In genomic region chr2:127386246-127386645, GRCh38 we compare ENCODE assay signal across 1 cellular context.
TF ChIP-seq lines count a peak whose summit lies in the region.

No MANE protein-coding gene starts in this region.

TF ChIP-seq in HepG2, 621 proteins besides CTCF, POLR2A, EP300 and RAD21 (continued from another document and continues in another):
- TF ChIP-seq, protein P1, sequence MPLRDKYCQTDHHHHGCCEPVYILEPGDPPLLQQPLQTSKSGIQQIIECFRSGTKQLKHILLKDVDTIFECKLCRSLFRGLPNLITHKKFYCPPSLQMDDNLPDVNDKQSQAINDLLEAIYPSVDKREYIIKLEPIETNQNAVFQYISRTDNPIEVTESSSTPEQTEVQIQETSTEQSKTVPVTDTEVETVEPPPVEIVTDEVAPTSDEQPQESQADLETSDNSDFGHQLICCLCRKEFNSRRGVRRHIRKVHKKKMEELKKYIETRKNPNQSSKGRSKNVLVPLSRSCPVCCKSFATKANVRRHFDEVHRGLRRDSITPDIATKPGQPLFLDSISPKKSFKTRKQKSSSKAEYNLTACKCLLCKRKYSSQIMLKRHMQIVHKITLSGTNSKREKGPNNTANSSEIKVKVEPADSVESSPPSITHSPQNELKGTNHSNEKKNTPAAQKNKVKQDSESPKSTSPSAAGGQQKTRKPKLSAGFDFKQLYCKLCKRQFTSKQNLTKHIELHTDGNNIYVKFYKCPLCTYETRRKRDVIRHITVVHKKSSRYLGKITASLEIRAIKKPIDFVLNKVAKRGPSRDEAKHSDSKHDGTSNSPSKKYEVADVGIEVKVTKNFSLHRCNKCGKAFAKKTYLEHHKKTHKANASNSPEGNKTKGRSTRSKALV (CRISPR knock-in tag; IDR thresholded peaks at IDR 0.05), result no peak
- no peak for TF ChIP-seq CENPT (CRISPR knock-in tag; IDR thresholded peaks at IDR 0.05; ENCODE audit: low read depth)
- TF ChIP-seq PHF8 (CRISPR knock-in tag; IDR thresholded peaks at IDR 0.05), result no peak
- TF ChIP-seq ZNF318 (CRISPR knock-in tag; IDR thresholded peaks at IDR 0.05), result no peak
- TF ChIP-seq HHEX (CRISPR knock-in tag; IDR thresholded peaks at IDR 0.05), result no peak
- no peak for TF ChIP-seq ZNF569 (CRISPR knock-in tag; IDR thresholded peaks at IDR 0.05; ENCODE audit: borderline replicate concordance)
- no peak for TF ChIP-seq ZNF34 (CRISPR knock-in tag; IDR thresholded peaks at IDR 0.05; ENCODE audit: borderline replicate concordance)
- TF ChIP-seq ZNF780A (CRISPR knock-in tag; IDR thresholded peaks at IDR 0.05), result no peak
- peak; percentile 40 for TF ChIP-seq ARID5B (CRISPR knock-in tag; IDR thresholded peaks at IDR 0.05)
- TF ChIP-seq ZMYM2 (CRISPR knock-in tag; IDR thresholded peaks at IDR 0.05), result no peak
- no peak for TF ChIP-seq NR2F1 (CRISPR knock-in tag; IDR thresholded peaks at IDR 0.05)
- no peak for TF ChIP-seq CHD4 (IDR thresholded peaks at IDR 0.05; ENCODE audit: borderline replicate concordance, low read length)
- no peak for TF ChIP-seq ELF1 (CRISPR knock-in tag; IDR thresholded peaks at IDR 0.05)
- TF ChIP-seq CREB3 (CRISPR knock-in tag; IDR thresholded peaks at IDR 0.05), result no peak
- TF ChIP-seq ATAD3A (CRISPR knock-in tag; IDR thresholded peaks at IDR 0.05), result no peak
- TF ChIP-seq ZNF468 (CRISPR knock-in tag; IDR thresholded peaks at IDR 0.05), result no peak
- TF ChIP-seq, protein P2, sequence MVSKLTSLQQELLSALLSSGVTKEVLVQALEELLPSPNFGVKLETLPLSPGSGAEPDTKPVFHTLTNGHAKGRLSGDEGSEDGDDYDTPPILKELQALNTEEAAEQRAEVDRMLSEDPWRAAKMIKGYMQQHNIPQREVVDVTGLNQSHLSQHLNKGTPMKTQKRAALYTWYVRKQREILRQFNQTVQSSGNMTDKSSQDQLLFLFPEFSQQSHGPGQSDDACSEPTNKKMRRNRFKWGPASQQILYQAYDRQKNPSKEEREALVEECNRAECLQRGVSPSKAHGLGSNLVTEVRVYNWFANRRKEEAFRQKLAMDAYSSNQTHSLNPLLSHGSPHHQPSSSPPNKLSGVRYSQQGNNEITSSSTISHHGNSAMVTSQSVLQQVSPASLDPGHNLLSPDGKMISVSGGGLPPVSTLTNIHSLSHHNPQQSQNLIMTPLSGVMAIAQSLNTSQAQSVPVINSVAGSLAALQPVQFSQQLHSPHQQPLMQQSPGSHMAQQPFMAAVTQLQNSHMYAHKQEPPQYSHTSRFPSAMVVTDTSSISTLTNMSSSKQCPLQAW (CRISPR knock-in tag; IDR thresholded peaks at IDR 0.05), result no peak
- no peak for TF ChIP-seq PRDM10 (CRISPR knock-in tag; IDR thresholded peaks at IDR 0.05; ENCODE audit: low read depth)
- no peak for TF ChIP-seq ZNF552 (CRISPR knock-in tag; IDR thresholded peaks at IDR 0.05; ENCODE audit: borderline replicate concordance)
- TF ChIP-seq THAP11 (CRISPR knock-in tag; IDR thresholded peaks at IDR 0.05), result 0 out of 2 replicates have a peak, but pooled peaks have one; percentile 31
- no peak for TF ChIP-seq ZNF563 (CRISPR knock-in tag; IDR thresholded peaks at IDR 0.05)
- TF ChIP-seq ZFP90 (CRISPR knock-in tag; IDR thresholded peaks at IDR 0.05; ENCODE audit: borderline replicate concordance), result no peak
- no peak for TF ChIP-seq JUND (CRISPR knock-in tag; IDR thresholded peaks at IDR 0.05)
- peak; percentile 57 for TF ChIP-seq GATAD2A (CRISPR knock-in tag; IDR thresholded peaks at IDR 0.05)
- no peak for TF ChIP-seq ELF3 (CRISPR knock-in tag; IDR thresholded peaks at IDR 0.05)
- no peak for TF ChIP-seq TEAD3 (CRISPR knock-in tag; optimal IDR thresholded peaks at IDR 0.05; ENCODE audit: borderline replicate concordance)
- TF ChIP-seq, protein P3, sequence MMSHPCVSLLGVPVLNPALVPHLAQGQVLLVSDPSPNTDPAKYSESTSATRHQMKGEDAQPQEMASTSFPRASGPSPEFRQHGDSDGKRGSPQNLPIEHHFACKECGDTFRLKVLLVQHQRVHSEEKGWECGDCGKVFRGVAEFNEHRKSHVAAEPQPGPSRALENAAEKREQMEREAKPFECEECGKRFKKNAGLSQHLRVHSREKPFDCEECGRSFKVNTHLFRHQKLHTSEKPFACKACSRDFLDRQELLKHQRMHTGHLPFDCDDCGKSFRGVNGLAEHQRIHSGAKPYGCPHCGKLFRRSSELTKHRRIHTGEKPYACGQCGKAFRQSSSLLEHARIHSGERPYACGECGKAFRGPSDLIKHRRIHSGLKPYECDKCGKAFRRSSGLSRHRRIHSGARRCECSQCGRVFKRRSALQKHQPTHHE (CRISPR knock-in tag; IDR thresholded peaks at IDR 0.05; ENCODE audit: borderline replicate concordance), result no peak
- TF ChIP-seq ZNF678 (CRISPR knock-in tag; IDR thresholded peaks at IDR 0.05), result no peak
- TF ChIP-seq PRMT3 (CRISPR knock-in tag; IDR thresholded peaks at IDR 0.05; ENCODE audit: borderline replicate concordance, low read depth), result no peak
- TF ChIP-seq ZNF614 (CRISPR knock-in tag; IDR thresholded peaks at IDR 0.05; ENCODE audit: borderline replicate concordance), result no peak
- no peak for TF ChIP-seq WIZ (CRISPR knock-in tag; IDR thresholded peaks at IDR 0.05)
- no peak for TF ChIP-seq SMAD9 (CRISPR knock-in tag; IDR thresholded peaks at IDR 0.05)
